In genomic region chr21:14452031-14452778, GRCh38 we compare ENCODE assay signal across 16 cellular contexts.
DNase-seq lines count a peak whose midpoint lies in the region; ATAC-seq and TF ChIP-seq lines count a peak whose summit lies in the region.
"Had no signal": no experiment of that assay in that cellular context is flagged by ENCODE, and none has a peak within 500 bp of the region (broad histone marks: within the 10 kb centered on the region; RNA-seq: fewer than 3 reads in every experiment).

No MANE protein-coding gene starts in this region.

- BruUV-seq in Calu3 (replicated peaks; lab: Mats Ljungman, UMichigan), result no TSS peak

- CTCF ChIA-PET in Calu3 (lab: Charles Lee), result interaction anchor here (0.7 kb wide), 1 partner anchor 280 kb away, joined by 5 read pairs; no protein-coding TSS in a partner anchor

- TF ChIP-seq CTCF in mesothelial cell of epicardium (IDR thresholded peaks at IDR 0.05; ENCODE audit: unreplicated experiment) (no peak), Calu3 (IDR thresholded peaks at IDR 0.05; ENCODE audit: unreplicated experiment) (no peak)

- DNase-seq in activated CD4-positive, alpha-beta T cell treated with anti-CD3 and anti-CD28 coated beads for 48 hours, result peak; percentile 25
- DNase-seq in activated CD4-positive, alpha-beta T cell treated with anti-CD3 and anti-CD28 coated beads for 1 hour, result no peak
- DNase-seq in KBM-7 (peak; percentile 59), mesothelial cell of epicardium (ENCODE audit: low spot score in 2 of 2, unreplicated experiment in 2 of 2) (no peak), cerebellar nuclear complex (lab: John Stamatoyannopoulos, UW) (no peak), Calu3 (no peak)
- no peak for DNase-seq in activated T-helper 1 cell treated with anti-CD3 and anti-CD28 coated beads, Interleukin-12 subunit alpha, Interleukin-12 subunit beta, Interleukin-2, Interleukin-4 antibody, amounts not matched to agents 30 ng/mL and 10 ng/mL and 1 ng/mL, durations not matched to agents 14 hours and 24 hours and 36 hours (ENCODE audit: low spot score)
- DNase-seq: activated effector memory CD4-positive, alpha-beta T cell treated with Interleukin-2 at 50 U/mL for 16 hours; C1 segment of cervical spinal cord; naive thymus-derived CD8-positive, alpha-beta T cell; NCI-H524 treated with DMSO at 0.1 percent for 48 hours; posterior cingulate gyrus; Right ventricle myocardium superior had no signal

- in situ Hi-C loops in KBM-7 (cut with MboI; ENCODE audit: low pct_unique_long_range_greater_than_20kb, low sequenced_read_pairs), result no loop called here

- H3K9me3 Mint-ChIP-seq in activated T-helper 1 cell treated with anti-CD3 and anti-CD28 coated beads, Interleukin-12 subunit alpha, Interleukin-12 subunit beta, Interleukin-2, Interleukin-4 antibody, amounts not matched to agents 30 ng/mL and 10 ng/mL and 1 ng/mL, durations not matched to agents 14 hours and 24 hours and 36 hours, result no peaks in the 10 kb centered on the region
- no peaks in the 10 kb centered on the region for H3K9me3 Mint-ChIP-seq in mesothelial cell of epicardium
- H3K9me3 Mint-ChIP-seq in Calu3 (ENCODE audit: low read depth, unreplicated experiment), result no peaks in the 10 kb centered on the region
- H3K9me3 Mint-ChIP-seq: memory B cell; naive thymus-derived CD8-positive, alpha-beta T cell; type B pancreatic cell had no signal

- H3K4me3 Mint-ChIP-seq in activated T-helper 1 cell treated with anti-CD3 and anti-CD28 coated beads, Interleukin-12 subunit alpha, Interleukin-12 subunit beta, Interleukin-2, Interleukin-4 antibody, amounts not matched to agents 30 ng/mL and 10 ng/mL and 1 ng/mL, durations not matched to agents 14 hours and 24 hours and 36 hours, result peak overlapping the region; percentile 2
- no peak overlapping the region for H3K4me3 Mint-ChIP-seq in mesothelial cell of epicardium
- H3K4me3 Mint-ChIP-seq in Calu3 (ENCODE audit: low read depth, unreplicated experiment), result no peak overlapping the region
- H3K4me3 Mint-ChIP-seq: memory B cell; naive thymus-derived CD8-positive, alpha-beta T cell; type B pancreatic cell had no signal

- intact Hi-C loops in activated T-helper 1 cell treated with anti-CD3 and anti-CD28 coated beads, Interleukin-12 subunit alpha, Interleukin-12 subunit beta, Interleukin-2, Interleukin-4 antibody, amounts not matched to agents 30 ng/mL and 10 ng/mL and 1 ng/mL, durations not matched to agents 14 hours and 24 hours and 36 hours (cut with micrococcal nuclease), result loop anchor here (2.0 to 10.0 kb wide), 6 partner anchors 71 to 1280 kb away; partner anchors contain the start of gene NRIP1
- intact Hi-C loops in Calu3 (cut with micrococcal nuclease; ENCODE audit: unreplicated experiment), result no loop called here

- H3K27ac Mint-ChIP-seq in activated T-helper 1 cell treated with anti-CD3 and anti-CD28 coated beads, Interleukin-12 subunit alpha, Interleukin-12 subunit beta, Interleukin-2, Interleukin-4 antibody, amounts not matched to agents 30 ng/mL and 10 ng/mL and 1 ng/mL, durations not matched to agents 14 hours and 24 hours and 36 hours, result peak overlapping the region; percentile 92
- H3K27ac Mint-ChIP-seq in mesothelial cell of epicardium, result peak overlapping the region; percentile 47
- H3K27ac Mint-ChIP-seq in Calu3 (ENCODE audit: unreplicated experiment), result no peak overlapping the region
- H3K27ac Mint-ChIP-seq: type B pancreatic cell had no signal

- peaks cover 75% of the 10 kb centered on the region for H3K4me1 Mint-ChIP-seq in activated T-helper 1 cell treated with anti-CD3 and anti-CD28 coated beads, Interleukin-12 subunit alpha, Interleukin-12 subunit beta, Interleukin-2, Interleukin-4 antibody, amounts not matched to agents 30 ng/mL and 10 ng/mL and 1 ng/mL, durations not matched to agents 14 hours and 24 hours and 36 hours (ENCODE audit: low read depth)
- peaks cover 18% of the 10 kb centered on the region for H3K4me1 Mint-ChIP-seq in mesothelial cell of epicardium
- peaks cover 10% of the 10 kb centered on the region for H3K4me1 Mint-ChIP-seq in Calu3 (ENCODE audit: low read depth, unreplicated experiment)

- peaks cover 10% of the 10 kb centered on the region for H3K36me3 Mint-ChIP-seq in activated T-helper 1 cell treated with anti-CD3 and anti-CD28 coated beads, Interleukin-12 subunit alpha, Interleukin-12 subunit beta, Interleukin-2, Interleukin-4 antibody, amounts not matched to agents 30 ng/mL and 10 ng/mL and 1 ng/mL, durations not matched to agents 14 hours and 24 hours and 36 hours (ENCODE audit: low read depth)
- H3K36me3 Mint-ChIP-seq in mesothelial cell of epicardium (no peaks in the 10 kb centered on the region), Calu3 (ENCODE audit: insufficient read depth, unreplicated experiment) (no peaks in the 10 kb centered on the region)
- H3K36me3 Mint-ChIP-seq: memory B cell; naive thymus-derived CD8-positive, alpha-beta T cell; type B pancreatic cell had no signal

- ATAC-seq in HG03108 (IDR thresholded peaks at IDR 0.05; ENCODE audit: unreplicated experiment), result no peak
- ATAC-seq: naive thymus-derived CD8-positive, alpha-beta T cell had no signal

- no peaks in the 10 kb centered on the region for H3K27me3 Mint-ChIP-seq in activated T-helper 1 cell treated with anti-CD3 and anti-CD28 coated beads, Interleukin-12 subunit alpha, Interleukin-12 subunit beta, Interleukin-2, Interleukin-4 antibody, amounts not matched to agents 30 ng/mL and 10 ng/mL and 1 ng/mL, durations not matched to agents 14 hours and 24 hours and 36 hours (ENCODE audit: insufficient read depth)
- H3K27me3 Mint-ChIP-seq in mesothelial cell of epicardium (ENCODE audit: low read depth) (no peaks in the 10 kb centered on the region), Calu3 (ENCODE audit: unreplicated experiment) (no peaks in the 10 kb centered on the region)
- H3K27me3 Mint-ChIP-seq: memory B cell; naive thymus-derived CD8-positive, alpha-beta T cell; type B pancreatic cell had no signal

Comparison
In these comparisons a context has a peak if more than half of its experiments do, and no peak if none do; other contexts are left out.
1. DNase-seq: peak in activated CD4-positive, alpha-beta T cell treated with anti-CD3 and anti-CD28 coated beads for 48 hours (single experiment) and KBM-7 (single experiment); none in activated CD4-positive, alpha-beta T cell treated with anti-CD3 and anti-CD28 coated beads for 1 hour (single experiment), activated T-helper 1 cell treated with anti-CD3 and anti-CD28 coated beads, Interleukin-12 subunit alpha, Interleukin-12 subunit beta, Interleukin-2, Interleukin-4 antibody, amounts not matched to agents 30 ng/mL and 10 ng/mL and 1 ng/mL, durations not matched to agents 14 hours and 24 hours and 36 hours (single experiment), mesothelial cell of epicardium (0 of 2), cerebellar nuclear complex (0 of 2) and Calu3 (single experiment).